In genomic region chr5:96885518-96886338, GRCh38 we compare ENCODE assay signal across 8 cellular contexts. TPM values are rescaled to one million over a fixed set of nuclear protein-coding genes. Genes with fewer than 3 reads are reported as not detected.
DNase-seq lines count a peak whose midpoint lies in the region; ATAC-seq and TF ChIP-seq lines count a peak whose summit lies in the region.

No MANE protein-coding gene starts in this region.

- TF ChIP-seq CTCF in psoas muscle (IDR thresholded peaks at IDR 0.05) (no peak), foreskin fibroblast (IDR thresholded peaks at IDR 0.05; ENCODE audit: low read depth, low read length) (no peak), A673 (conservative IDR thresholded peaks at IDR 0.05; ENCODE audit: low read depth, low read length) (no peak), PC-3 (conservative IDR thresholded peaks at IDR 0.05; ENCODE audit: low read depth, low read length) (no peak)

- H3K36me3 ChIP-seq in psoas muscle (ENCODE audit: insufficient read depth in 1 of 2, low read depth in 1 of 2) (peaks cover 0 to 3% of the 10 kb centered on the region in 2 donors), A673 (ENCODE audit: insufficient read depth, low read length, poor library complexity, severe bottlenecking) (no peaks in the 10 kb centered on the region), PC-3 (ENCODE audit: low read depth, low read length) (no peaks in the 10 kb centered on the region)

- H2AFZ ChIP-seq in PC-3 (ENCODE audit: low read length) = no peak overlapping the region

- BruUV-seq in A673 (replicated peaks; lab: Mats Ljungman, UMichigan) (no TSS peak), PC-3 (replicated peaks; lab: Mats Ljungman, UMichigan) (no TSS peak)

- H3K27ac ChIP-seq in psoas muscle (peak overlapping the region; percentile 86), A673 (ENCODE audit: low read depth, low read length, poor library complexity, severe bottlenecking) (no peak overlapping the region), PC-3 (ENCODE audit: low read length) (no peak overlapping the region)

- no peak overlapping the region for H3K9ac ChIP-seq in PC-3 (ENCODE audit: low read length)

- intact Hi-C loops in psoas muscle (cut with DNase I) = loop anchor here (5.0 kb wide), 2 partner anchors 37 to 47 kb away; no protein-coding TSS in a partner anchor
- intact Hi-C loops in A673 (cut with micrococcal nuclease; ENCODE audit: unreplicated experiment) = no loop called here
- intact Hi-C loops in PC-3 (cut with micrococcal nuclease) = no loop called here

- H3K4me2 ChIP-seq in PC-3 (ENCODE audit: low read length) = no peak overlapping the region

- H3K9me2 ChIP-seq in PC-3 (replicated peaks; ENCODE audit: low read length) = no peaks in the 10 kb centered on the region

- H3K4me3 ChIP-seq in psoas muscle (no peak overlapping the region), foreskin fibroblast (ENCODE audit: low read depth in 1 of 2, low read length in 2 of 2) (no peak overlapping the region), A673 (ENCODE audit: low read depth, low read length, poor library complexity, severe bottlenecking) (no peak overlapping the region), PC-3 (ENCODE audit: low read length) (no peak overlapping the region)

- peak; percentile 89 for ATAC-seq in HG02973 (IDR thresholded peaks at IDR 0.05; ENCODE audit: unreplicated experiment)
- ATAC-seq in psoas muscle = peak; percentile 96 to 99 (median 98)
- no peak for ATAC-seq in PC-3

- 18 to 36% (median 20%) methylated on average over 5 of the region's 5 CpGs for WGBS in psoas muscle, 3 donors

- no peaks in the 10 kb centered on the region for H3K79me2 ChIP-seq in PC-3 (ENCODE audit: low read length)

- no peaks in the 10 kb centered on the region for H4K20me1 ChIP-seq in PC-3 (ENCODE audit: low read length)

- peaks cover 17% of the 10 kb centered on the region for H3K4me1 ChIP-seq in psoas muscle
- peaks cover 10% of the 10 kb centered on the region for H3K4me1 ChIP-seq in A673 (ENCODE audit: insufficient read depth, low read length, poor library complexity, severe bottlenecking)
- H3K4me1 ChIP-seq in PC-3 (ENCODE audit: insufficient read depth, low read length) = peaks cover 16% of the 10 kb centered on the region

- H3K9me3 ChIP-seq in psoas muscle (no peaks in the 10 kb centered on the region), A673 (ENCODE audit: low read depth, low read length, poor library complexity, severe bottlenecking) (no peaks in the 10 kb centered on the region), PC-3 (ENCODE audit: low read length) (no peaks in the 10 kb centered on the region)

- POLR2A ChIA-PET in A673 (lab: Charles Lee; ENCODE audit: low non-redundant PET) = no interaction called here
- POLR2A ChIA-PET in PC-3 (lab: Charles Lee; ENCODE audit: unreplicated experiment) = no interaction called here

- CTCF ChIA-PET in A673 (lab: Charles Lee) = no interaction called here
- CTCF ChIA-PET in PC-3 (lab: Charles Lee) = no interaction called here

- no peaks in the 10 kb centered on the region for H3K27me3 ChIP-seq in psoas muscle (ENCODE audit: insufficient read depth in 3 of 3, low read length in 2 of 3)
- no peaks in the 10 kb centered on the region for H3K27me3 ChIP-seq in A673 (replicated peaks; ENCODE audit: insufficient read depth, low read depth, low read length, poor library complexity)
- H3K27me3 ChIP-seq in PC-3 (ENCODE audit: low read length) = no peaks in the 10 kb centered on the region

- DNase-seq in activated CD4-positive, alpha-beta T cell treated with anti-CD3 and anti-CD28 coated beads for 48 hours = peak; percentile 24
- no peak for DNase-seq in activated CD4-positive, alpha-beta T cell treated with anti-CD3 and anti-CD28 coated beads, Interleukin-2, amount 50 U/mL, for 48 hours
- peak; percentile 35 for DNase-seq in SKM-1 treated with dmso at 0.1 percent for 144 hours (lab: John Stamatoyannopoulos, UW; ENCODE audit: unreplicated experiment)
- DNase-seq in psoas muscle = no peak
- no peak for DNase-seq in foreskin fibroblast
- no peak for DNase-seq in A673 (ENCODE audit: low spot score)
- no peak for DNase-seq in PC-3

- no peaks in the 10 kb centered on the region for H3F3A ChIP-seq in PC-3 (ENCODE audit: low read length, unreplicated experiment)

RNA-seq across cellular contexts. Expression of gene ERAP2, which starts 9.4 kb away (rescaled TPM):
- 1 to 10 TPM; 3.0 to 6.4 (median 3.2) TPM for total RNA-seq in psoas muscle
- polyA plus RNA-seq in psoas muscle = 1 to 10 TPM in 1 of 3 donors, under 1 TPM in 2; 0.23 to 4.4 (median 0.55) TPM
- total RNA-seq in A673 (2021) = 2.0 and 2.6 TPM in 2 replicates
- 9.6 and 12.0 TPM in 2 replicates for total RNA-seq in PC-3 (2014; rRNA removed)

RNA-seq across cellular contexts. Expression of gene LNPEP, which starts 50.2 kb away (rescaled TPM):
- total RNA-seq in psoas muscle = 10 to 100 TPM; 30.4 to 62.8 (median 45.4) TPM
- polyA plus RNA-seq in psoas muscle = 10 to 100 TPM in 1 of 3 donors, 1 to 10 TPM in 2; 4.1 to 12.4 (median 4.3) TPM
- total RNA-seq in A673 (2021) = 10.3 and 12.8 TPM in 2 replicates
- total RNA-seq in PC-3 (2014; rRNA removed) = 11.1 and 20.2 TPM in 2 replicates

Comparison
In these comparisons a context has a peak if more than half of its experiments do, and no peak if none do; other contexts are left out.
1. DNase-seq: peak in activated CD4-positive, alpha-beta T cell treated with anti-CD3 and anti-CD28 coated beads for 48 hours (single experiment) and SKM-1 treated with dmso at 0.1 percent for 144 hours (single experiment); none in activated CD4-positive, alpha-beta T cell treated with anti-CD3 and anti-CD28 coated beads, Interleukin-2, amount 50 U/mL, for 48 hours (0 of 2), psoas muscle (0 of 2), foreskin fibroblast (0 of 2), A673 (single experiment) and PC-3 (single experiment).
2. intact Hi-C loops: an anchor here in psoas muscle (5.0 kb wide); none called in A673 and PC-3.